In the genomic region with DNA sequence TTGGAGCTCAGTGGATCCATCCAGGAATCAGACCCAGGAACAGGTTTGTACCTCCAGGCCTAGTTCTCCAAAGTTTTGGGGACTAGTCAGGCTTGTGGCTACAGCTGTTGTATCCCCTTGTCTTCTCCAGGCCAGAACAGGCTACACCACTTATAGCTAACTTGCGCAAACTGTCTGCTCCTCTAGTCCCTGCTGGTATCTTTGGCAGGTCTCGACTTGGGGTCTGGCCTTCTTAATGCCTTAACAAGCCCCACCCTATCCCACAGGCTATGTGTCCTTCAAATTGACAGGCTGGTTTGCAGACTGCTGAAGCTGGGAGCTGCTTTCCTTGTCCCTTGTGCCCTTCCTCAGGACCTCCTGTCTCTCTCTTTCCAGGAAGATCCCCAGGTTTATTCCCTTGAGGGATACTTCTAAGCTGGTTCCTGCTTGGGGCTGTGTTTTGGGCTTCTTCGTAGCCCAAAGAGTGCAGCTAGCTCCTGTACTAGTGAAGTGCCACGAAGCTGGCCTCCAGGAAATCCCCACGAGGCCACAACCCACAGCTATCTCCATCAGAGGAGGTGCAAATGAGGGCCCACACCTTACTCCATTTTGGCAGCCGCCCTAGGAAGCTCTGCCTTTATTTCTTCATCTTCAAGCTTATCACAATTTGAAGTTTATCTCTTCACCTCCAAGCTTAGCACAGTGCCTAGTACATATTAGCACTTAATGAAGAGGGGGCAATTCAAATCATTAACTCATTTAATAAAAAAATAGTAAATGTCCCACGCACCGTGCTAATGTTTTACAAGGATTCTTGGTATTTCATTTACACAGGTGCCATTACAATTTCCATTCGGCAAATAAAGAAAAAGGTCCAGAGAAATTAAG, we compare ENCODE assay signal across 8 cellular contexts. TPM values are rescaled to one million over a fixed set of nuclear protein-coding genes. Genes with fewer than 3 reads are reported as not detected.
DNase-seq lines count a peak whose midpoint lies in the region; ATAC-seq and TF ChIP-seq lines count a peak whose summit lies in the region.

No MANE protein-coding gene starts in this region.

- intact Hi-C loops in posterior vena cava (cut with DNase I) = loop anchor here in 1 of 2 donors (10.0 kb wide), 1 partner anchor 382 kb away; no protein-coding TSS in a partner anchor

- no peaks in the 10 kb centered on the region for H3K9me3 ChIP-seq in endocrine pancreas (ENCODE audit: control insufficient read depth, low read length)

- H3K36me3 ChIP-seq in endocrine pancreas (ENCODE audit: control insufficient read depth, insufficient read depth, low read length) = no peaks in the 10 kb centered on the region

- peak overlapping the region; percentile 83 for H3K9ac ChIP-seq in endocrine pancreas (ENCODE audit: control insufficient read depth, insufficient read depth, low read length)

- no peaks in the 10 kb centered on the region for H3K4me1 ChIP-seq in endocrine pancreas (ENCODE audit: control insufficient read depth, insufficient read depth, low read length)

- no peak for ATAC-seq in GM21723 (IDR thresholded peaks at IDR 0.05; ENCODE audit: unreplicated experiment)

- TF ChIP-seq CTCF in GM13977 (IDR thresholded peaks at IDR 0.05; ENCODE audit: extremely low read depth, insufficient read depth, missing control alignments) = no peak

- peak overlapping the region; percentile 84 for H3K4me3 ChIP-seq in endocrine pancreas (ENCODE audit: control insufficient read depth, insufficient read depth, low read length)

- in situ Hi-C loops in GM13977 (cut with MboI; ENCODE audit: low pct_unique_long_range_greater_than_20kb, low sequenced_read_pairs, unreplicated experiment) = no loop called here

- DNase-seq in GM13977 (ENCODE audit: low spot score) (peak; percentile 19), T-helper 2 cell (peak in 3 of 5 experiments; percentile 19 to 74 (median 22)), posterior vena cava (ENCODE audit: low spot score) (peak; percentile 69), DMS153 treated with DMSO at 0.1 percent for 48 hours (lab: John Stamatoyannopoulos, UW; ENCODE audit: unreplicated experiment) (no peak), NCI-H1105 treated with DMSO at 0.1 percent for 48 hours (lab: John Stamatoyannopoulos, UW) (no peak), NCI-H774 (lab: John Stamatoyannopoulos, UW) (no peak)

- no peaks in the 10 kb centered on the region for H3K27me3 ChIP-seq in endocrine pancreas (ENCODE audit: control insufficient read depth, insufficient read depth, low read length)

RNA-seq across cellular contexts. Expression of gene DMAP1, which starts 0.7 kb away (rescaled TPM):
- 10 to 100 TPM; 18.5 to 23.6 TPM for total RNA-seq in posterior vena cava

Comparison
In these comparisons a context has a peak if more than half of its experiments do, and no peak if none do; other contexts are left out.
1. DNase-seq: peak in GM13977 (single experiment), T-helper 2 cell (3 of 5) and posterior vena cava (single experiment); none in DMS153 treated with DMSO at 0.1 percent for 48 hours (single experiment), NCI-H1105 treated with DMSO at 0.1 percent for 48 hours (single experiment) and NCI-H774 (single experiment).